ENCODE assay signal across 11 cellular contexts in the genomic region with DNA sequence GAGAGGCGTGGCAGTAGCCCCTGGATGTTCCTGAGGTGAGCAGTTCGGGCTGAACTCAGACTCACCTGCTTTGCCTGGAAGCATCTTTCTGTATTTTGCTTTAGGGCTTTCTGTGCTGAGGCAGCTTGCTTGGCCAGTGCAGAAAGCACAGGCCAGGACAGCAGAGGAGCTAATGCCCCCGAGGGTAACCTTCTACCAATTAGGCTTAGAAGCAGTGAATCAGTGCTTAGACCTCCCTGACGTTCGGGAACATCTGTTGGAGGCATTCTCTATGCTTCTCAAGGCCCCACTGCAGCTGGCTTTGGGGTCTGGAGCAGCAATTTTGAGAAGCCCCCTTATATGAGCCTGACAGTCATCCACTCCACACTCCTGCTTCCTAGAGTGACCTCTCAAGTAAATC.
"Had no signal": no experiment of that assay in that cellular context is flagged by ENCODE, and none has a peak within 500 bp of the region (broad histone marks: within the 10 kb centered on the region; RNA-seq: fewer than 3 reads in every experiment).

No MANE protein-coding gene starts in this region.

- H3K36me3 ChIP-seq: upper lobe of left lung had no signal

- H3K27ac ChIP-seq: parathyroid adenoma, SK-N-MC, upper lobe of left lung had no signal

- H3K4me3 ChIP-seq: SK-N-MC, upper lobe of left lung had no signal

- H3K27ac Mint-ChIP-seq: effector memory CD8-positive, alpha-beta T cell had no signal

- H3K4me1 ChIP-seq: parathyroid adenoma, upper lobe of left lung had no signal

- H3K27me3 ChIP-seq: upper lobe of left lung had no signal

- H3K79me2 ChIP-seq: parathyroid adenoma had no signal

- H2AFZ ChIP-seq: parathyroid adenoma had no signal

- H3K4me3 Mint-ChIP-seq: effector memory CD8-positive, alpha-beta T cell had no signal

- H3K9me3 Mint-ChIP-seq: effector memory CD8-positive, alpha-beta T cell; naive thymus-derived CD8-positive, alpha-beta T cell had no signal

- H3K9ac ChIP-seq: parathyroid adenoma had no signal

- H3K27me3 Mint-ChIP-seq: naive thymus-derived CD8-positive, alpha-beta T cell had no signal

- FAIRE-seq: astrocyte had no signal

- H3K9me3 ChIP-seq: upper lobe of left lung had no signal

- DNase-seq: activated gamma-delta T cell; dermis blood vessel endothelial cell; effector memory CD8-positive, alpha-beta T cell; foreskin melanocyte; mesenchymal stem cell; T1000; upper lobe of left lung had no signal

- H3K36me3 Mint-ChIP-seq: naive thymus-derived CD8-positive, alpha-beta T cell had no signal

- ATAC-seq: effector memory CD8-positive, alpha-beta T cell had no signal
